In the genomic region with DNA sequence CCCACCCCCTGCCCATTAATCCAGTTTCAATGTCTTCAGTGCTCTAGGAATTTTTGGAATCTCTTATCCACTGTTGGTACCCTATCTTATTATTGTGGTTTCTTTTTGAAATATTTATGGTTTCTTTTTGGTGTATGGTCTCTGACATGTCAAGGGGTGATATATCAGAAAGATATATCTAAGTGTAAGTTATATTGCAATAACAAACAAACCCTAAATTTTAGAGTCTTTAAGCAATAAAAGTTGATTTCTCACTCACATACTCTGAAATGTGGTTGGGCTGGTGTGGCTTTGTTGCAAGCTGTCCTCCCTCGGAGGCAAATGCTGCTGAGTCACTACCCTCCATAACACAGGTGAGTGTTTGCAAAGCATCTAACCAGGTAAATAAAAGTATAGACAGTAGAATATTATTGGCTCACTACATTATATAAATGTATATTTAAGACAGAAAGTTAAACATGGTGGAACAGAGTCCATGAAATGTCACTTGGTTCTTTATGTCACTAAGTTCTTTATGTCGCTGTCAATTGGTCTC, we compare ENCODE assay signal across 26 cellular contexts.
A peak's percentile ranks its signal among the peaks of the same experiment; 100 is the strongest.
DNase-seq lines count a peak whose midpoint lies in the region; FAIRE-seq and TF ChIP-seq lines count a peak whose summit lies in the region.
"Had no signal": no experiment of that assay in that cellular context is flagged by ENCODE, and none has a peak within 500 bp of the region (broad histone marks: within the 10 kb centered on the region; RNA-seq: fewer than 3 reads in every experiment).

No MANE protein-coding gene starts in this region.

- H3K4me2 ChIP-seq in keratinocyte (ENCODE audit: control insufficient read depth, extremely low read depth, insufficient read depth, low read depth, low read length), result no peak overlapping the region

- H3K27me3 ChIP-seq in keratinocyte (ENCODE audit: control insufficient read depth, extremely low read depth, insufficient read depth, low read length), result no peaks in the 10 kb centered on the region
- H3K27me3 ChIP-seq: brain microvascular endothelial cell, pancreas, right atrium auricular region, spleen had no signal

- TF ChIP-seq CTCF in RWPE1 (conservative IDR thresholded peaks at IDR 0.05; ENCODE audit: low read depth) (no peak), keratinocyte (optimal IDR thresholded peaks at IDR 0.05 in 1 of 3, IDR thresholded peaks at IDR 0.05 in 1 of 3, conservative IDR thresholded peaks at IDR 0.05 in 1 of 3; ENCODE audit: extremely low read depth in 1 of 3, insufficient read depth in 2 of 3, low read length in 3 of 3) (no peak)

- H3K79me2 ChIP-seq in keratinocyte (ENCODE audit: control insufficient read depth, insufficient read depth, low read length), result no peaks in the 10 kb centered on the region

- no peak overlapping the region for H3K9ac ChIP-seq in keratinocyte (ENCODE audit: control insufficient read depth, extremely low read depth, insufficient read depth, low read length)

- no peak overlapping the region for H2AFZ ChIP-seq in keratinocyte (ENCODE audit: control insufficient read depth, low read length)

- POLR2A ChIA-PET in RWPE1 (lab: Yijun Ruan, JAX; ENCODE audit: low non-redundant PET), result no interaction called here

- H3K4me3 ChIP-seq in keratinocyte (ENCODE audit: control insufficient read depth in 2 of 3, extremely low read depth in 1 of 3, insufficient read depth in 2 of 3, low read depth in 1 of 3, low read length in 3 of 3), result no peak overlapping the region
- H3K4me3 ChIP-seq: mucosa of descending colon, pancreas, right atrium auricular region, spleen had no signal

- H3K4me1 ChIP-seq in keratinocyte (ENCODE audit: control insufficient read depth, extremely low read depth, insufficient read depth, low read length), result peaks cover 3% of the 10 kb centered on the region
- H3K4me1 ChIP-seq: pancreas, right atrium auricular region, spleen had no signal

- DNase-seq in DMS153 (lab: John Stamatoyannopoulos, UW), result peak; percentile 72
- peak; percentile 17 for DNase-seq in HPDE6-E6E7 (ENCODE audit: extremely low spot score)
- DNase-seq in RWPE1 (ENCODE audit: low spot score), result peak; percentile 9
- DNase-seq in keratinocyte (ENCODE audit: low read depth, low spot score), result no peak
- DNase-seq in activated CD4-positive, alpha-beta T cell treated with anti-CD3 and anti-CD28 coated beads for 48 hours, result no peak
- DNase-seq in cerebellar nuclear complex (lab: John Stamatoyannopoulos, UW), result no peak
- no peak for DNase-seq in NAMALWA (ENCODE audit: low spot score)
- DNase-seq: activated CD8-positive, alpha-beta memory T cell treated with anti-CD3 and anti-CD28 coated beads for 24 hours; activated T-cell treated with anti-CD3 and anti-CD28 coated beads, Interleukin-2, amount 50 U/mL, for 24 hours; brain microvascular endothelial cell; Calu3; effector CD8-positive, alpha-beta T cell; foreskin melanocyte; immature natural killer cell; left ventricle myocardium superior; mucosa of descending colon; NCI-H1436; NCI-H2107; NCI-H526 treated with DMSO at 0.1 percent for 48 hours; pancreas; spleen; stimulated activated CD4-positive, alpha-beta T cell treated with anti-CD3 and anti-CD28 coated beads, Interleukin-2, amount 100 ng/mL, for 48 hours; SW 1271 had no signal

- no peaks in the 10 kb centered on the region for H3K9me3 ChIP-seq in keratinocyte (ENCODE audit: control insufficient read depth, low read depth, low read length)
- H3K9me3 ChIP-seq: pancreas, right atrium auricular region had no signal

- H4K20me1 ChIP-seq in keratinocyte (ENCODE audit: control insufficient read depth, extremely low read depth, insufficient read depth, low read length), result no peaks in the 10 kb centered on the region

- no peaks in the 10 kb centered on the region for H3K9me1 ChIP-seq in keratinocyte (ENCODE audit: control insufficient read depth, extremely low read depth, insufficient read depth, low read length)

- H3K27ac ChIP-seq in RWPE1, result no peak overlapping the region
- no peak overlapping the region for H3K27ac ChIP-seq in keratinocyte (ENCODE audit: control insufficient read depth, insufficient read depth, low read length)
- H3K27ac ChIP-seq: brain microvascular endothelial cell, C4-2B, pancreas, right atrium auricular region, spleen had no signal

- dilution Hi-C loops in keratinocyte (cut with MboI; ENCODE audit: extremely low pct_ligation_motif_present, low sequenced_read_pairs), result no loop called here

- peak; percentile 41 for FAIRE-seq in keratinocyte (lab: Jason Lieb, UNC)
- FAIRE-seq: colon, pancreas had no signal

- CTCF ChIA-PET in RWPE1 (lab: Yijun Ruan, JAX), result interaction anchor here (0.7 kb wide), 1 partner anchor 23 kb away, joined by 3 read pairs; no protein-coding TSS in a partner anchor

- H3K36me3 ChIP-seq in keratinocyte (ENCODE audit: control insufficient read depth in 2 of 2, extremely low read depth in 1 of 2, insufficient read depth in 2 of 2, low read length in 2 of 2), result no peaks in the 10 kb centered on the region
- H3K36me3 ChIP-seq: brain microvascular endothelial cell, pancreas, right atrium auricular region, spleen had no signal

Comparison
In these comparisons a context has a peak if more than half of its experiments do, and no peak if none do; other contexts are left out.
1. DNase-seq: peak in DMS153 (single experiment), HPDE6-E6E7 (single experiment) and RWPE1 (single experiment); none in keratinocyte (single experiment), activated CD4-positive, alpha-beta T cell treated with anti-CD3 and anti-CD28 coated beads for 48 hours (single experiment), cerebellar nuclear complex (0 of 2) and NAMALWA (single experiment).